ENCODE assay signal across 19 cellular contexts in genomic region chr1:54922921-54923421, GRCh38. TPM values are rescaled to one million over a fixed set of nuclear protein-coding genes. Genes with fewer than 3 reads are reported as not detected.
A peak's percentile ranks its signal among the peaks of the same experiment; 100 is the strongest.
DNase-seq lines count a peak whose midpoint lies in the region; ATAC-seq and TF ChIP-seq lines count a peak whose summit lies in the region.
"Had no signal": no experiment of that assay in that cellular context is flagged by ENCODE, and none has a peak within 500 bp of the region (broad histone marks: within the 10 kb centered on the region; RNA-seq: fewer than 3 reads in every experiment).

No MANE protein-coding gene starts in this region.

- H3K4me1 Mint-ChIP-seq in activated T-cell treated with anti-CD3 and anti-CD28 coated beads, Interleukin-2, amount 50 U/mL, for 4 hours (ENCODE audit: low read depth) = no peaks in the 10 kb centered on the region
- H3K4me1 Mint-ChIP-seq: activated naive CD8-positive, alpha-beta T cell treated with anti-CD3 and anti-CD28 coated beads, Interleukin-2, amount 50 U/mL, for 24 hours; activated T-helper 17 cell treated with anti-CD3 and anti-CD28 coated beads, Interleukin-2, amount 50 U/mL, for 72 hours; stimulated activated naive B cell treated with anti-CD40 and anti-IgM and Interleukin-4, amounts not matched to agents 10 μg/mL and 1 μg/mL and 100 μg/mL, for 72 hours had no signal

- H3K9me3 ChIP-seq in adrenal gland (replicated peaks in 1 of 3) (no peaks in the 10 kb centered on the region), lung (ENCODE audit: control insufficient read depth in 2 of 2, insufficient read depth in 1 of 2, low read length in 1 of 2) (no peaks in the 10 kb centered on the region), uterus (no peaks in the 10 kb centered on the region)
- H3K9me3 ChIP-seq: gastroesophageal sphincter had no signal

- WGBS in adrenal gland, 4 donors = 34 to 50% (median 42%) methylated on average over 2 of the region's 2 CpGs
- 63 to 70% methylated on average over 2 of the region's 2 CpGs for WGBS in lung, 2 donors

- DNase-seq in AG08395 (ENCODE audit: low spot score) (peak; percentile 35), adrenal gland (peak; percentile 47 to 87 (median 80)), fibroblast of the aortic adventitia (ENCODE audit: low read depth) (peak; percentile 33), lung (ENCODE audit: low spot score) (no peak), uterus (no peak), OCI-M2 (lab: John Stamatoyannopoulos, UW; ENCODE audit: unreplicated experiment) (no peak)
- DNase-seq in activated T-cell treated with anti-CD3 and anti-CD28 coated beads, Interleukin-2, amount 50 U/mL, for 4 hours = no peak
- DNase-seq: activated CD8-positive, alpha-beta memory T cell treated with anti-CD3 and anti-CD28 coated beads for 24 hours; activated naive CD8-positive, alpha-beta T cell treated with anti-CD3 and anti-CD28 coated beads, Interleukin-2, amount 50 U/mL, for 24 hours; effector memory CD8-positive, alpha-beta T cell; naive thymus-derived CD4-positive, alpha-beta T cell; NCI-H146; SHP77 treated with DMSO at 0.1 percent for 48 hours; stimulated activated naive B cell treated with anti-CD40 and anti-IgM and Interleukin-4, amounts not matched to agents 10 μg/mL and 1 μg/mL and 100 μg/mL, for 72 hours had no signal

- H3K36me3 Mint-ChIP-seq in activated T-cell treated with anti-CD3 and anti-CD28 coated beads, Interleukin-2, amount 50 U/mL, for 4 hours (ENCODE audit: insufficient read depth) = no peaks in the 10 kb centered on the region
- H3K36me3 Mint-ChIP-seq: naive thymus-derived CD4-positive, alpha-beta T cell; stimulated activated naive B cell treated with anti-CD40 and anti-IgM and Interleukin-4, amounts not matched to agents 10 μg/mL and 1 μg/mL and 100 μg/mL, for 72 hours had no signal

- peaks cover 13 to 14% of the 10 kb centered on the region in 2 donors for H3K4me1 ChIP-seq in adrenal gland (replicated peaks in 1 of 2)
- H3K4me1 ChIP-seq in lung (ENCODE audit: control insufficient read depth in 2 of 2, insufficient read depth in 2 of 2, low read length in 2 of 2) = peaks cover 8 to 19% of the 10 kb centered on the region in 2 donors
- no peaks in the 10 kb centered on the region for H3K4me1 ChIP-seq in uterus

- intact Hi-C loops in adrenal gland (cut with DNase I) = no loop called here
- intact Hi-C loops in uterus (cut with DNase I; ENCODE audit: low total_unique reads) = no loop called here

- TF ChIP-seq CTCF in adrenal gland (IDR thresholded peaks at IDR 0.05) = no peak
- no peak for TF ChIP-seq CTCF in fibroblast of the aortic adventitia (IDR thresholded peaks at IDR 0.05; ENCODE audit: insufficient read depth, low read length)
- TF ChIP-seq CTCF in lung (IDR thresholded peaks at IDR 0.05; ENCODE audit: control extremely low read depth, extremely low read depth) = no peak
- TF ChIP-seq CTCF in uterus (IDR thresholded peaks at IDR 0.05) = no peak

- ATAC-seq in lung (ENCODE audit: insufficient read depth, low FRiP score) (no peak), GM21717 (IDR thresholded peaks at IDR 0.05; ENCODE audit: unreplicated experiment) (no peak)
- no peak for ATAC-seq in activated T-cell treated with anti-CD3 and anti-CD28 coated beads, Interleukin-2, amount 50 U/mL, for 4 hours
- ATAC-seq: activated naive CD8-positive, alpha-beta T cell treated with anti-CD3 and anti-CD28 coated beads, Interleukin-2, amount 50 U/mL, for 24 hours; activated T-helper 17 cell treated with anti-CD3 and anti-CD28 coated beads, Interleukin-2, amount 50 U/mL, for 72 hours; effector memory CD8-positive, alpha-beta T cell; gastroesophageal sphincter; naive thymus-derived CD4-positive, alpha-beta T cell; stimulated activated naive B cell treated with anti-CD40 and anti-IgM and Interleukin-4, amounts not matched to agents 10 μg/mL and 1 μg/mL and 100 μg/mL, for 72 hours had no signal

- no peak overlapping the region for H3K4me3 Mint-ChIP-seq in activated T-cell treated with anti-CD3 and anti-CD28 coated beads, Interleukin-2, amount 50 U/mL, for 4 hours
- H3K4me3 Mint-ChIP-seq: activated naive CD8-positive, alpha-beta T cell treated with anti-CD3 and anti-CD28 coated beads, Interleukin-2, amount 50 U/mL, for 24 hours; activated T-helper 17 cell treated with anti-CD3 and anti-CD28 coated beads, Interleukin-2, amount 50 U/mL, for 72 hours; effector memory CD8-positive, alpha-beta T cell; naive thymus-derived CD4-positive, alpha-beta T cell; stimulated activated naive B cell treated with anti-CD40 and anti-IgM and Interleukin-4, amounts not matched to agents 10 μg/mL and 1 μg/mL and 100 μg/mL, for 72 hours had no signal

- peak overlapping the region in 4 of 5 donors; percentile 56 to 67 (median 60) for H3K27ac ChIP-seq in adrenal gland
- peak overlapping the region; percentile 71 to 78 for H3K27ac ChIP-seq in lung (ENCODE audit: low read depth in 1 of 2, low read length in 1 of 2)
- H3K27ac ChIP-seq in uterus = no peak overlapping the region
- H3K27ac ChIP-seq: gastroesophageal sphincter had no signal

- no peaks in the 10 kb centered on the region for H3K9me3 Mint-ChIP-seq in activated T-cell treated with anti-CD3 and anti-CD28 coated beads, Interleukin-2, amount 50 U/mL, for 4 hours
- H3K9me3 Mint-ChIP-seq: activated naive CD8-positive, alpha-beta T cell treated with anti-CD3 and anti-CD28 coated beads, Interleukin-2, amount 50 U/mL, for 24 hours; effector memory CD8-positive, alpha-beta T cell had no signal

- H3K27me3 ChIP-seq in adrenal gland (no peaks in the 10 kb centered on the region), lung (ENCODE audit: control insufficient read depth, insufficient read depth) (no peaks in the 10 kb centered on the region), uterus (no peaks in the 10 kb centered on the region)
- H3K27me3 ChIP-seq: gastroesophageal sphincter had no signal

- no peaks in the 10 kb centered on the region for H3K36me3 ChIP-seq in adrenal gland (replicated peaks in 1 of 2)
- no peaks in the 10 kb centered on the region for H3K36me3 ChIP-seq in lung (ENCODE audit: control insufficient read depth in 2 of 2, insufficient read depth in 2 of 2, low read length in 2 of 2)
- H3K36me3 ChIP-seq in uterus = no peaks in the 10 kb centered on the region
- H3K36me3 ChIP-seq: gastroesophageal sphincter had no signal

- TF ChIP-seq POLR2A in adrenal gland (IDR thresholded peaks at IDR 0.05) (peak in 1 of 2 donors; percentile 38), uterus (IDR thresholded peaks at IDR 0.05) (no peak)

- peaks cover 3% of the 10 kb centered on the region for H3K27me3 Mint-ChIP-seq in activated T-cell treated with anti-CD3 and anti-CD28 coated beads, Interleukin-2, amount 50 U/mL, for 4 hours (ENCODE audit: low read depth)

- H3K4me3 ChIP-seq in adrenal gland (no peak overlapping the region), fibroblast of the aortic adventitia (ENCODE audit: low read depth, low read length) (no peak overlapping the region), lung (no peak overlapping the region), uterus (no peak overlapping the region)
- H3K4me3 ChIP-seq: gastroesophageal sphincter had no signal

RNA-seq across cellular contexts. Expression of gene DHCR24, which starts 36.0 kb away (rescaled TPM):
- total RNA-seq in adrenal gland (1,000 to 10,000 TPM; 1,178 to 4,240 (median 2,741) TPM), fibroblast of the aortic adventitia (ENCODE audit: low replicate concordance) (118 and 123 TPM in 2 replicates), lung (100 to 1,000 TPM; 433 to 735 TPM), uterus (10 to 100 TPM in 3 of 4 donors, 1 to 10 TPM in 1; 5.3 to 36.1 (median 13.7) TPM)
- polyA plus RNA-seq in adrenal gland (1,000 to 10,000 TPM in 1 of 3 donors, 100 to 1,000 TPM in 2; 138 to 3,356 (median 348) TPM), lung (100 to 1,000 TPM; 269 to 439 TPM)
- 10 to 100 TPM; 53.0 to 70.5 (median 66.8) TPM for total RNA-seq in activated T-cell treated with anti-CD3 and anti-CD28 coated beads, Interleukin-2, amount 50 U/mL, for 4 hours

RNA-seq across cellular contexts. Expression of gene TMEM61, which starts 57.5 kb away (rescaled TPM):
- total RNA-seq in adrenal gland (10 to 100 TPM in 2 of 8 donors, 1 to 10 TPM in 6; 2.2 to 20.9 (median 8.0) TPM), fibroblast of the aortic adventitia (ENCODE audit: low replicate concordance) (0.18 TPM in 1 of 2 replicates, not detected in the other), lung (1 to 10 TPM; 1.1 to 2.1 TPM), uterus (under 1 TPM in 1 of 4 donors, not detected in 3; 0.35 TPM)
- polyA plus RNA-seq in adrenal gland (1 to 10 TPM; 2.5 to 6.8 (median 3.7) TPM), lung (1 to 10 TPM in 1 of 2 donors, under 1 TPM in 1; 0.91 to 1.6 TPM)
- under 1 TPM in 1 of 3 donors, not detected in 2; 0.24 TPM for total RNA-seq in activated T-cell treated with anti-CD3 and anti-CD28 coated beads, Interleukin-2, amount 50 U/mL, for 4 hours
- total RNA-seq: activated T-helper 17 cell treated with anti-CD3 and anti-CD28 coated beads, Interleukin-2, amount 50 U/mL, for 72 hours; Daoy; naive thymus-derived CD4-positive, alpha-beta T cell; T-helper 2 cell treated with Interferon-gamma antibody and Interleukin-4, amounts not matched to agents 100 ng/mL and 5 ng/mL, for 36 hours had no signal
- polyA plus RNA-seq: naive thymus-derived CD4-positive, alpha-beta T cell had no signal

Comparison
In these comparisons a context has a peak if more than half of its experiments do, and no peak if none do; other contexts are left out.
1. DNase-seq: peak in AG08395 (single experiment), adrenal gland (7 of 7) and fibroblast of the aortic adventitia (single experiment); none in lung (single experiment), uterus (0 of 2), OCI-M2 (single experiment) and activated T-cell treated with anti-CD3 and anti-CD28 coated beads, Interleukin-2, amount 50 U/mL, for 4 hours (single experiment).
2. H3K27ac ChIP-seq: peak in adrenal gland (4 of 5) and lung (2 of 2); none in uterus (0 of 2).